28 cellular contexts compared by ENCODE assay signal in the genomic region with DNA sequence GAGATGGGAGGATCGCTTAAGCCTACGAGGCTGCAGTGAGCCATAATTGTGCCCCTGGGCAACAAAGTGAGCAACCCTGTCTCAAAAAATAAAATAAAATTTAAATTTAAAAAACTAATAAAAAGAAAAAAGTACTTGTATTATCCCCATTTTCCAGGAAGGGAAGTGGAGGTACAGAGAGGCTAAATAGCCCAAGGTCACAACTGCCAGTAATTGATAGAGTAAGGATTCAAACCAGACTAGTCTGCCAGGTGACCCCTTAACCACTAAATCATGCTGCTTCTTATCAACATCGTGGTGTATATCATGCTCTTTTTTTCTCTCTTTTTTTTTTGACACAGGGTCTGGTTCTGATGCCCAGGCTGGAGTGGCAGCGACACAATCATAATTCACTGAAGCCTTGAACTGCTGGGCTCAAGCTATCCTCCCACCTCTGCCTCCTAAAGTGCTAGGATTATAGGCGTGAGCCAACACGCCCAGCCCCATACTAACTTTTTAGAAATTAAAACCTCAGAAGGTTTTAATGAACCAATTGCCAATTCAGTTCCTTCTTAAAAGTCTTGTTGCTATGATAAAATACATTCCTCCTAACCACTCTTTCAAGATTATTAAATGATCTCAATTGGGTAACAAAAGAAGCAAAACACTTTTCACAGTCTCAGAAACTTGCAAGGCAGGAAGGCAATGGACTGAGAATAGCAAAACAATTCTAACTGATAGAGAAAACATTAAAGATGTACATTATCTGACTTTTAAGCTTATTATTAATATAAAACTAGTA. TPM values are rescaled to one million over a fixed set of nuclear protein-coding genes. Genes with fewer than 3 reads are reported as not detected.
A peak's percentile ranks its signal among the peaks of the same experiment; 100 is the strongest.
DNase-seq lines count a peak whose midpoint lies in the region; ATAC-seq, FAIRE-seq and TF ChIP-seq lines count a peak whose summit lies in the region.
"Had no signal": no experiment of that assay in that cellular context is flagged by ENCODE, and none has a peak within 500 bp of the region (broad histone marks: within the 10 kb centered on the region; RNA-seq: fewer than 3 reads in every experiment).

No MANE protein-coding gene starts in this region.

- BruUV-seq in K562 (replicated peaks; lab: Mats Ljungman, UMichigan): no TSS peak

- H2AFZ ChIP-seq in K562 (ENCODE audit: low read depth, low read length): no peak overlapping the region

- H3K9ac ChIP-seq in K562 (ENCODE audit: insufficient read depth in 1 of 2, low read depth in 2 of 2, low read length in 2 of 2): no peak overlapping the region

- no peak overlapping the region for H3K4me3 ChIP-seq in K562
- no peak overlapping the region for H3K4me3 ChIP-seq in testis
- H3K4me3 ChIP-seq: A549, psoas muscle, SJCRH30 had no signal

- no peaks in the 10 kb centered on the region for H3K9me3 ChIP-seq in K562 (replicated peaks; ENCODE audit: control insufficient read depth, insufficient read depth, low read depth, low read length)
- no peaks in the 10 kb centered on the region for H3K9me3 ChIP-seq in testis
- H3K9me3 ChIP-seq: A549, psoas muscle, SJCRH30 had no signal

- POLR2A ChIA-PET in K562 (lab: Yijun Ruan, JAX): interaction anchor here (1.0 to 1.7 kb wide), 2 partner anchors 15 to 92 kb away, joined by 4 to 5 read pairs; no protein-coding TSS in a partner anchor

- in situ Hi-C loops in K562 (cut with MboI): no loop called here

- H3K4me2 ChIP-seq in K562 (ENCODE audit: insufficient read depth, low read length): no peak overlapping the region
- H3K4me2 ChIP-seq: A549 had no signal

- no peak for FAIRE-seq in K562 (lab: Jason Lieb, UNC)
- FAIRE-seq: A549, endothelial cell of umbilical vein, GM19239 had no signal

- no peak for TF ChIP-seq RAD21 in K562 (CRISPR knock-in tag; conservative IDR thresholded peaks at IDR 0.05 in 1 of 2, IDR thresholded peaks at IDR 0.05 in 1 of 2)

- no peaks in the 10 kb centered on the region for H3K9me3 Mint-ChIP-seq in activated T-cell treated with anti-CD3 and anti-CD28 coated beads, Interleukin-2, amount 50 U/mL, for 24 hours
- H3K9me3 Mint-ChIP-seq in activated T-cell treated with anti-CD3 and anti-CD28 coated beads, Interleukin-2, amount 50 U/mL, for 4 hours: no peaks in the 10 kb centered on the region
- H3K9me3 Mint-ChIP-seq in nephron progenitor cell: peaks cover 3% of the 10 kb centered on the region
- H3K9me3 Mint-ChIP-seq in stimulated activated naive CD8-positive, alpha-beta T cell treated with anti-CD3 and anti-CD28 coated beads, Interleukin-15, amount 100 ng/mL, for 72 hours: no peaks in the 10 kb centered on the region
- H3K9me3 Mint-ChIP-seq: activated naive CD8-positive, alpha-beta T cell treated with anti-CD3 and anti-CD28 coated beads, Interleukin-2, amount 10 ng/mL, durations not matched to agents 7 days and 5 days had no signal

- no peak for DNase-seq in activated T-cell treated with anti-CD3 and anti-CD28 coated beads, Interleukin-2, amount 50 U/mL, for 24 hours
- DNase-seq in activated T-cell treated with anti-CD3 and anti-CD28 coated beads, Interleukin-2, amount 50 U/mL, for 4 hours: no peak
- DNase-seq in NCI-H1105 treated with DMSO at 0.1 percent for 48 hours (lab: John Stamatoyannopoulos, UW): peak; percentile 69
- no peak for DNase-seq in K562 (ENCODE audit: extremely low read depth in 1 of 4, low spot score in 3 of 4)
- no peak for DNase-seq in nephron progenitor cell
- DNase-seq in testis: no peak
- DNase-seq in NCI-H748 treated with DMSO at 0.1 percent for 48 hours (lab: John Stamatoyannopoulos, UW): no peak
- no peak for DNase-seq in stimulated activated naive CD8-positive, alpha-beta T cell treated with anti-CD3 and anti-CD28 coated beads, Interleukin-15, amount 100 ng/mL, for 72 hours
- DNase-seq: activated CD4-positive, alpha-beta T cell treated with anti-CD3 and anti-CD28 coated beads for 1 hour; activated CD8-positive, alpha-beta T cell treated with anti-CD3 and anti-CD28 coated beads, Interleukin-2, amount 10 ng/mL, durations not matched to agents 7 days and 5 days; activated effector memory CD4-positive, alpha-beta T cell treated with Interleukin-2 at 50 U/mL for 16 hours; activated naive CD8-positive, alpha-beta T cell treated with anti-CD3 and anti-CD28 coated beads, Interleukin-2, amount 10 ng/mL, durations not matched to agents 7 days and 5 days; DMS79 treated with DMSO at 0.1 percent for 48 hours; GF-D8; islet precursor cell; midbrain; naive thymus-derived CD8-positive, alpha-beta T cell; NCI-H187 treated with DMSO at 0.1 percent for 48 hours; NCI-H2227 treated with DMSO at 0.1 percent for 48 hours; NCI-H69; occipital lobe; psoas muscle; stimulated activated naive CD8-positive, alpha-beta T cell treated with anti-CD3 and anti-CD28 coated beads, Interleukin-15, Interleukin-2, amounts not matched to agents 100 U/mL and 50 U/mL, for 24 hours; T-helper 1 cell had no signal

- peaks cover 83% of the 10 kb centered on the region for H3K4me1 Mint-ChIP-seq in activated T-cell treated with anti-CD3 and anti-CD28 coated beads, Interleukin-2, amount 50 U/mL, for 24 hours (ENCODE audit: low read depth)
- H3K4me1 Mint-ChIP-seq in activated T-cell treated with anti-CD3 and anti-CD28 coated beads, Interleukin-2, amount 50 U/mL, for 4 hours (ENCODE audit: low read depth): peaks cover 83% of the 10 kb centered on the region
- H3K4me1 Mint-ChIP-seq in nephron progenitor cell: peaks cover 9% of the 10 kb centered on the region
- H3K4me1 Mint-ChIP-seq in stimulated activated naive CD8-positive, alpha-beta T cell treated with anti-CD3 and anti-CD28 coated beads, Interleukin-15, amount 100 ng/mL, for 72 hours: peaks cover 83% of the 10 kb centered on the region

- intact Hi-C loops in K562 (cut with micrococcal nuclease) (no loop called here), testis (cut with DNase I; ENCODE audit: low total_unique reads) (no loop called here)

- H3K4me1 ChIP-seq in K562 (replicated peaks in 1 of 2; ENCODE audit: control insufficient read depth in 2 of 2, insufficient read depth in 2 of 2, low read length in 2 of 2): peaks cover 6 to 24% of the 10 kb centered on the region in 2 experiments; a peak in 3 of 5 replicates
- peaks cover 40% of the 10 kb centered on the region for H3K4me1 ChIP-seq in testis
- H3K4me1 ChIP-seq: A549 had no signal

- TF ChIP-seq POLR2A in K562 (conservative IDR thresholded peaks at IDR 0.05) (no peak), testis (IDR thresholded peaks at IDR 0.05) (no peak)

- H3K27ac Mint-ChIP-seq in activated T-cell treated with anti-CD3 and anti-CD28 coated beads, Interleukin-2, amount 50 U/mL, for 24 hours: peak overlapping the region; percentile 24
- peak overlapping the region; percentile 44 for H3K27ac Mint-ChIP-seq in nephron progenitor cell
- H3K27ac Mint-ChIP-seq in stimulated activated naive CD8-positive, alpha-beta T cell treated with anti-CD3 and anti-CD28 coated beads, Interleukin-15, amount 100 ng/mL, for 72 hours: no peak overlapping the region
- H3K27ac Mint-ChIP-seq: activated CD8-positive, alpha-beta T cell treated with anti-CD3 and anti-CD28 coated beads, Interleukin-2, amount 10 ng/mL, durations not matched to agents 7 days and 5 days; activated naive CD8-positive, alpha-beta T cell treated with anti-CD3 and anti-CD28 coated beads, Interleukin-2, amount 10 ng/mL, durations not matched to agents 7 days and 5 days had no signal

- H3K4me3 Mint-ChIP-seq in activated T-cell treated with anti-CD3 and anti-CD28 coated beads, Interleukin-2, amount 50 U/mL, for 24 hours: no peak overlapping the region
- H3K4me3 Mint-ChIP-seq in activated T-cell treated with anti-CD3 and anti-CD28 coated beads, Interleukin-2, amount 50 U/mL, for 4 hours: no peak overlapping the region
- no peak overlapping the region for H3K4me3 Mint-ChIP-seq in nephron progenitor cell
- no peak overlapping the region for H3K4me3 Mint-ChIP-seq in stimulated activated naive CD8-positive, alpha-beta T cell treated with anti-CD3 and anti-CD28 coated beads, Interleukin-15, amount 100 ng/mL, for 72 hours
- H3K4me3 Mint-ChIP-seq: activated CD8-positive, alpha-beta T cell treated with anti-CD3 and anti-CD28 coated beads, Interleukin-2, amount 10 ng/mL, durations not matched to agents 7 days and 5 days; activated naive CD8-positive, alpha-beta T cell treated with anti-CD3 and anti-CD28 coated beads, Interleukin-2, amount 10 ng/mL, durations not matched to agents 7 days and 5 days had no signal

- H3K9me1 ChIP-seq in K562 (ENCODE audit: control insufficient read depth, insufficient read depth, low read length): no peaks in the 10 kb centered on the region

- TF ChIP-seq CTCF in K562 (IDR thresholded peaks at IDR 0.05 in 2 of 3, conservative IDR thresholded peaks at IDR 0.05 in 1 of 3; ENCODE audit: insufficient read depth in 2 of 3, low read depth in 1 of 3, low read length in 3 of 3): no peak
- no peak for TF ChIP-seq CTCF in nephron progenitor cell (IDR thresholded peaks at IDR 0.05)
- TF ChIP-seq CTCF in testis (IDR thresholded peaks at IDR 0.05): no peak

- no peaks in the 10 kb centered on the region for H3K27me3 ChIP-seq in K562 (ENCODE audit: control insufficient read depth in 2 of 2, insufficient read depth in 2 of 2, low read length in 2 of 2)
- no peaks in the 10 kb centered on the region for H3K27me3 ChIP-seq in testis
- H3K27me3 ChIP-seq: SJCRH30 had no signal

- peaks cover 5% of the 10 kb centered on the region for H3K36me3 Mint-ChIP-seq in activated T-cell treated with anti-CD3 and anti-CD28 coated beads, Interleukin-2, amount 50 U/mL, for 24 hours (ENCODE audit: low read depth)
- peaks cover 14% of the 10 kb centered on the region for H3K36me3 Mint-ChIP-seq in activated T-cell treated with anti-CD3 and anti-CD28 coated beads, Interleukin-2, amount 50 U/mL, for 4 hours (ENCODE audit: insufficient read depth)
- no peaks in the 10 kb centered on the region for H3K36me3 Mint-ChIP-seq in nephron progenitor cell (ENCODE audit: low read depth)

- WGBS in K562 (ENCODE audit: insufficient coverage, low coverage, missing lambda C conversion rate): 61% methylated on average over 6 of the region's 6 CpGs
- WGBS in testis, 2 donors: 67 to 76% methylated on average over 6 of the region's 6 CpGs

- TF ChIP-seq EP300 in K562 (IDR thresholded peaks at IDR 0.05; ENCODE audit: low read length): no peak

- H3K27ac ChIP-seq in K562 (ENCODE audit: extremely low read depth, low read depth, low read length) (no peak overlapping the region), testis (no peak overlapping the region)
- H3K27ac ChIP-seq: A549, psoas muscle, SJCRH30 had no signal

- H3K36me3 ChIP-seq in K562 (ENCODE audit: control insufficient read depth, insufficient read depth, low read length) (peaks cover under 1% of the 10 kb centered on the region; the same call in 1 of the 3 replicates), testis (ENCODE audit: low read depth, missing control alignments) (no peaks in the 10 kb centered on the region)
- H3K36me3 ChIP-seq: SJCRH30 had no signal

- ATAC-seq in activated T-cell treated with anti-CD3 and anti-CD28 coated beads, Interleukin-2, amount 50 U/mL, for 4 hours: no peak
- ATAC-seq in K562: no peak
- ATAC-seq in stimulated activated naive CD8-positive, alpha-beta T cell treated with anti-CD3 and anti-CD28 coated beads, Interleukin-15, amount 100 ng/mL, for 72 hours: no peak
- ATAC-seq: A549; activated CD8-positive, alpha-beta T cell treated with anti-CD3 and anti-CD28 coated beads, Interleukin-2, amount 10 ng/mL, durations not matched to agents 7 days and 5 days; naive thymus-derived CD8-positive, alpha-beta T cell; psoas muscle; stimulated activated naive CD8-positive, alpha-beta T cell treated with anti-CD3 and anti-CD28 coated beads, Interleukin-15, Interleukin-2, amounts not matched to agents 100 U/mL and 50 U/mL, for 24 hours had no signal

- no peaks in the 10 kb centered on the region for H3K27me3 Mint-ChIP-seq in activated T-cell treated with anti-CD3 and anti-CD28 coated beads, Interleukin-2, amount 50 U/mL, for 24 hours
- H3K27me3 Mint-ChIP-seq in activated T-cell treated with anti-CD3 and anti-CD28 coated beads, Interleukin-2, amount 50 U/mL, for 4 hours (ENCODE audit: low read depth): no peaks in the 10 kb centered on the region
- H3K27me3 Mint-ChIP-seq in nephron progenitor cell (ENCODE audit: low read depth, poor library complexity): no peaks in the 10 kb centered on the region
- no peaks in the 10 kb centered on the region for H3K27me3 Mint-ChIP-seq in stimulated activated naive CD8-positive, alpha-beta T cell treated with anti-CD3 and anti-CD28 coated beads, Interleukin-15, amount 100 ng/mL, for 72 hours
- H3K27me3 Mint-ChIP-seq: activated naive CD8-positive, alpha-beta T cell treated with anti-CD3 and anti-CD28 coated beads, Interleukin-2, amount 10 ng/mL, durations not matched to agents 7 days and 5 days; naive thymus-derived CD8-positive, alpha-beta T cell had no signal

- H3K79me2 ChIP-seq in K562 (ENCODE audit: control insufficient read depth, insufficient read depth, low read length): peaks cover 98% of the 10 kb centered on the region

- CTCF ChIA-PET in K562 (lab: Yijun Ruan, JAX; ENCODE audit: low intra/inter-chr PET ratio): no interaction called here

- H4K20me1 ChIP-seq in K562 (replicated peaks; ENCODE audit: control insufficient read depth, insufficient read depth, low read length): peaks cover 17% of the 10 kb centered on the region; the same call in 1 of the 2 replicates

RNA-seq across cellular contexts. Expression of gene HERC1, which starts 30.5 kb away (rescaled TPM):
- total RNA-seq in activated T-cell treated with anti-CD3 and anti-CD28 coated beads, Interleukin-2, amount 50 U/mL, for 4 hours: 10 to 100 TPM; 38.7 to 47.2 (median 42.5) TPM
- 151 and 399 TPM in 2 replicates for total RNA-seq in K562 (2011; cell fraction: chromatin; rRNA removed; ENCODE audit: low replicate concordance)
- 94.9 and 123 TPM in 2 replicates for total RNA-seq in K562 (2011; cell fraction: nucleolus; rRNA removed)
- 139 and 141 TPM in 2 replicates for total RNA-seq in K562 (2011; cell fraction: nucleoplasm; rRNA removed)
- total RNA-seq in K562 (2014; rRNA removed) (91.9 and 93.1 TPM in 2 replicates), K562 (2014; rRNA removed; fragmentation: Illumina TruSeq; extraction: Trizol) (79.2 and 88.1 TPM in 2 replicates), K562 (2015; rRNA removed; fragmentation: Illumina TruSeq; extraction: Trizol) (90.4 and 92.6 TPM in 2 replicates), K562 (2021) (103 and 108 TPM in 2 replicates), testis (100 to 1,000 TPM; 165 to 196 TPM)
- polyA plus RNA-seq in K562 (2011; rRNA removed) (43.9 and 48.3 TPM in 2 replicates), K562 (2014; fragmentation: Illumina TruSeq; extraction: Trizol) (79.0 and 89.9 TPM in 2 replicates), K562 (2014; fragmentation: Nextera tagmentation; extraction: Ambion mirVana) (10 to 100 TPM; 24.5 to 42.4 TPM), K562 (2014; rRNA removed) (70.7 and 83.4 TPM in 2 replicates), testis (ENCODE audit: insufficient read depth, low read depth, low replicate concordance) (73.2 TPM)
- 46.7 and 50.5 TPM in 2 replicates for polyA plus RNA-seq in K562 (2011; cell fraction: cytosol; rRNA removed)
- 125 and 130 TPM in 2 replicates for polyA plus RNA-seq in K562 (2011; cell fraction: nucleus; rRNA removed)
- polyA plus RNA-seq in K562 (2012): 68.9 and 92.0 TPM in 2 replicates
- 115 and 136 TPM in 2 replicates for polyA minus RNA-seq in K562 (2011; rRNA and poly(A)+ RNA removed)
- polyA minus RNA-seq in K562 (2011; cell fraction: cytosol; rRNA and poly(A)+ RNA removed): 56.8 and 74.4 TPM in 2 replicates
- 75.0 and 142 TPM in 2 replicates for polyA minus RNA-seq in K562 (2011; cell fraction: nucleus; rRNA and poly(A)+ RNA removed)

Comparison
In these comparisons a context has a peak if more than half of its experiments do, and no peak if none do; other contexts are left out.
1. H3K27ac Mint-ChIP-seq: peak in activated T-cell treated with anti-CD3 and anti-CD28 coated beads, Interleukin-2, amount 50 U/mL, for 24 hours (single experiment) and nephron progenitor cell (single experiment); none in stimulated activated naive CD8-positive, alpha-beta T cell treated with anti-CD3 and anti-CD28 coated beads, Interleukin-15, amount 100 ng/mL, for 72 hours (0 of 2).